Comparison of ENCODE assay signal across 8 cellular contexts in genomic region chr11:118924591-118925585, GRCh38. TPM values are rescaled to one million over a fixed set of nuclear protein-coding genes. Genes with fewer than 3 reads are reported as not detected.
A peak's percentile ranks its signal among the peaks of the same experiment; 100 is the strongest.
DNase-seq lines count a peak whose midpoint lies in the region; ATAC-seq and TF ChIP-seq lines count a peak whose summit lies in the region.

No MANE protein-coding gene starts in this region.

- H3K9me3 ChIP-seq in Panc1 (ENCODE audit: control insufficient read depth, insufficient read depth, low read depth, low read length), result no peaks in the 10 kb centered on the region

- intact Hi-C loops in Panc1 (cut with micrococcal nuclease; ENCODE audit: unreplicated experiment), result no loop called here

- peak; percentile 56 for DNase-seq in stimulated activated CD4-positive, alpha-beta T cell treated with anti-CD3 and anti-CD28 coated beads, Interleukin-1b, Interleukin-23, amount 100 ng/mL, for 48 hours
- no peak for DNase-seq in stimulated activated CD4-positive, alpha-beta T cell treated with anti-CD3 and anti-CD28 coated beads, Interleukin-2, amount 100 ng/mL, for 48 hours
- DNase-seq in Panc1 (ENCODE audit: low read depth, low spot score) (no peak), brain microvascular endothelial cell (no peak), kidney epithelial cell (ENCODE audit: low read depth) (no peak), pons (ENCODE audit: low spot score) (no peak)
- peak in 1 of 2 donors; percentile 80 for DNase-seq in stimulated activated effector memory CD8-positive, alpha-beta T cell treated with anti-CD3 and anti-CD28 coated beads, Interleukin-12 subunit alpha, Interleukin-12 subunit beta, amount 100 ng/mL, for 72 hours (ENCODE audit: low spot score in 2 of 2)
- no peak for DNase-seq in effector CD4-positive, alpha-beta T cell

- H3K27me3 ChIP-seq in Panc1 (ENCODE audit: control insufficient read depth, insufficient read depth, low read length) (no peaks in the 10 kb centered on the region), brain microvascular endothelial cell (replicated peaks) (no peaks in the 10 kb centered on the region), kidney epithelial cell (ENCODE audit: control insufficient read depth, insufficient read depth, low read length) (no peaks in the 10 kb centered on the region)

- no peaks in the 10 kb centered on the region for H3K36me3 ChIP-seq in Panc1 (ENCODE audit: control insufficient read depth, insufficient read depth, low read length)
- H3K36me3 ChIP-seq in brain microvascular endothelial cell (replicated peaks), result no peaks in the 10 kb centered on the region
- no peaks in the 10 kb centered on the region for H3K36me3 ChIP-seq in kidney epithelial cell (ENCODE audit: control insufficient read depth, insufficient read depth, low read length)

- ATAC-seq in Panc1, result no peak
- no peak for ATAC-seq in stimulated activated effector memory CD8-positive, alpha-beta T cell treated with anti-CD3 and anti-CD28 coated beads, Interleukin-12 subunit alpha, Interleukin-12 subunit beta, amount 100 ng/mL, for 72 hours

- CTCF ChIA-PET in Panc1 (lab: Charles Lee), result interaction anchor here (0.8 to 1.0 kb wide), 3 partner anchors 16 to 134 kb away, joined by 3 to 7 read pairs (median 6); partner anchors contain the start of gene DDX6

- peaks cover 69% of the 10 kb centered on the region for H3K4me1 Mint-ChIP-seq in stimulated activated effector memory CD8-positive, alpha-beta T cell treated with anti-CD3 and anti-CD28 coated beads, Interleukin-12 subunit alpha, Interleukin-12 subunit beta, amount 100 ng/mL, for 72 hours

- no peak for TF ChIP-seq CTCF in Panc1 (IDR thresholded peaks at IDR 0.05)
- no peak for TF ChIP-seq CTCF in brain microvascular endothelial cell (IDR thresholded peaks at IDR 0.05; ENCODE audit: low read depth, low read length, missing control alignments)
- no peak for TF ChIP-seq CTCF in kidney epithelial cell (IDR thresholded peaks at IDR 0.05; ENCODE audit: insufficient read depth, low read length, poor library complexity, severe bottlenecking)

- H3K27ac ChIP-seq in Panc1 (ENCODE audit: low read length) (peak overlapping the region; percentile 97), brain microvascular endothelial cell (peak overlapping the region; percentile 18)

- peak overlapping the region; percentile 90 for H3K4me3 Mint-ChIP-seq in stimulated activated effector memory CD8-positive, alpha-beta T cell treated with anti-CD3 and anti-CD28 coated beads, Interleukin-12 subunit alpha, Interleukin-12 subunit beta, amount 100 ng/mL, for 72 hours

- H3K4me1 ChIP-seq in Panc1 (ENCODE audit: control insufficient read depth, insufficient read depth, low read length), result peaks cover 35% of the 10 kb centered on the region

- H3K9me3 Mint-ChIP-seq in stimulated activated effector memory CD8-positive, alpha-beta T cell treated with anti-CD3 and anti-CD28 coated beads, Interleukin-12 subunit alpha, Interleukin-12 subunit beta, amount 100 ng/mL, for 72 hours, result no peaks in the 10 kb centered on the region

- peak overlapping the region; percentile 81 to 99 for H3K4me3 ChIP-seq in Panc1 (ENCODE audit: low read depth in 2 of 2, low read length in 2 of 2)
- peak overlapping the region; percentile 96 for H3K4me3 ChIP-seq in brain microvascular endothelial cell (ENCODE audit: low read depth, low read length)
- H3K4me3 ChIP-seq in kidney epithelial cell (ENCODE audit: low read depth, low read length), result peak overlapping the region; percentile 91

- POLR2A ChIA-PET in Panc1 (lab: Charles Lee), result interaction anchor here (0.6 to 1.6 kb wide), 5 partner anchors 11 to 641 kb away, joined by 3 to 22 read pairs (median 4); no protein-coding TSS in a partner anchor

- BruUV-seq in Panc1 (replicated peaks; lab: Mats Ljungman, UMichigan), result no TSS peak

- H3K36me3 Mint-ChIP-seq in stimulated activated effector memory CD8-positive, alpha-beta T cell treated with anti-CD3 and anti-CD28 coated beads, Interleukin-12 subunit alpha, Interleukin-12 subunit beta, amount 100 ng/mL, for 72 hours, result peaks cover 28% of the 10 kb centered on the region

- in situ Hi-C loops in Panc1 (cut with HindIII; ENCODE audit: low pct_unique_long_range_greater_than_20kb, low sequenced_read_pairs) (no loop called here), brain microvascular endothelial cell (cut with HindIII; ENCODE audit: low pct_ligation_motif_present, low sequenced_read_pairs) (loop anchor here (25.0 kb wide), 1 partner anchor 213 kb away; no protein-coding TSS in a partner anchor)

- H3K27ac Mint-ChIP-seq in stimulated activated effector memory CD8-positive, alpha-beta T cell treated with anti-CD3 and anti-CD28 coated beads, Interleukin-12 subunit alpha, Interleukin-12 subunit beta, amount 100 ng/mL, for 72 hours, result peak overlapping the region; percentile 94

RNA-seq across cellular contexts. Expression of gene BCL9L, which starts 0.8 kb away (rescaled TPM):
- 234 TPM for total RNA-seq in Panc1 (2021; ENCODE audit: unreplicated experiment)
- 207 TPM for polyA plus RNA-seq in Panc1 (2012; ENCODE audit: insufficient read length)
- 48.3 and 51.9 TPM in 2 replicates for total RNA-seq in kidney epithelial cell

RNA-seq across cellular contexts. Expression of gene UPK2, which starts 31.2 kb away (rescaled TPM):
- total RNA-seq in Panc1 (2021; ENCODE audit: unreplicated experiment), result 0.92 TPM
- polyA plus RNA-seq in Panc1 (2012; ENCODE audit: insufficient read length), result 4.6 TPM
- total RNA-seq in kidney epithelial cell, result 0.25 TPM in 1 of 2 replicates, not detected in the other

RNA-seq across cellular contexts. Expression of gene CXCR5, which starts 41.2 kb away (rescaled TPM):
- not detected for total RNA-seq in Panc1 (2021; ENCODE audit: unreplicated experiment)
- polyA plus RNA-seq in Panc1 (2012; ENCODE audit: insufficient read length), result not detected
- under 0.01 and 0.14 TPM in 2 replicates for total RNA-seq in kidney epithelial cell

RNA-seq across cellular contexts. Expression of gene FOXR1, which starts 46.7 kb away (rescaled TPM):
- total RNA-seq in Panc1 (2021; ENCODE audit: unreplicated experiment) (not detected), kidney epithelial cell (not detected in 2 replicates)
- not detected for polyA plus RNA-seq in Panc1 (2012; ENCODE audit: insufficient read length)
